Comparison of ENCODE assay signal across 1 cellular context in the genomic region with DNA sequence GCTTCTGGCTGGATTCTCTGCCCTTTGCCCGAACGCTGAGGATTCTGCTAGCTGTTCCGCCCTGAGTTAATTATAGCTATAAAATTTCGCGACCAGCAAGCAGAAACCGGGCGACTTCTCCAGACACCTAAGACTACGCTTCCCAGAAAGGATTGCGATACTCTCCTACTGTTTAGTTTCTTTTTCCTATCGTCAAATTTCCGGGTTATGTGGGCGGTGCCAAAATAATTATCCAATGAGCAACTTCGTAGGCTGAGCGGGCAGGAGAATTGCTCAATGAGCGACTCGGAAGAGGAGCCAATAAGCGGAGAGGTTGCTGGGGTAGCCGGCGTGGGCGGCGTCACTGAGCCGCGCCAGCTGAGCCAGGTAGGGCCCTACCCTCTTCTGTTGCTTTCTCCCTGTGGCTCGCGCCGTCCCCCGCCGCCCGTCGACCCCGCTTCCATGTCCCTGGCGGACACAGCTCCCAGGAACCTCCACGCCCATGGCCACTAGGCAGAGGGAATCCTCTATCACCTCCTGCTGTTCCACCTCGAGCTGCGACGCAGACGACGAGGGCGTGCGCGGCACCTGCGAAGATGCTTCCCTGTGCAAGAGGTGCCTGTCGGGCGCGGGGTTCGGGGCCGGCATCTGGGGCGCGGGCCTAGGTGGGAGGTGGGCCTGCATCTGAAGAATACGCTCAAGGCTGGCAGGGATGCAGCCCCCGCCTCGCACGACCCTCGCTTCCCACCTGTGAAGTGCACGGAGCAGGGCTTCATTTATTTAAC.
TF ChIP-seq lines count a peak whose summit lies in the region.

A gene (plus strand): TSS at position 340 of the 764 bp plus-strand sequence. CDS start 142 bp downstream, at position 482.

TF ChIP-seq in HepG2, 621 proteins besides CTCF, POLR2A, EP300 and RAD21 (continued from another document and continues in another):
- TF ChIP-seq, protein P1, sequence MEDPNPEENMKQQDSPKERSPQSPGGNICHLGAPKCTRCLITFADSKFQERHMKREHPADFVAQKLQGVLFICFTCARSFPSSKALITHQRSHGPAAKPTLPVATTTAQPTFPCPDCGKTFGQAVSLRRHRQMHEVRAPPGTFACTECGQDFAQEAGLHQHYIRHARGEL (CRISPR knock-in tag; IDR thresholded peaks at IDR 0.05), result no peak
- TF ChIP-seq NR2C2 (CRISPR knock-in tag; IDR thresholded peaks at IDR 0.05; ENCODE audit: borderline replicate concordance), result peak; percentile 99
- peak; percentile 77; the same call in 1 of the 2 replicates for TF ChIP-seq ELF4 (CRISPR knock-in tag; IDR thresholded peaks at IDR 0.05; ENCODE audit: borderline replicate concordance)
- TF ChIP-seq, protein P2, sequence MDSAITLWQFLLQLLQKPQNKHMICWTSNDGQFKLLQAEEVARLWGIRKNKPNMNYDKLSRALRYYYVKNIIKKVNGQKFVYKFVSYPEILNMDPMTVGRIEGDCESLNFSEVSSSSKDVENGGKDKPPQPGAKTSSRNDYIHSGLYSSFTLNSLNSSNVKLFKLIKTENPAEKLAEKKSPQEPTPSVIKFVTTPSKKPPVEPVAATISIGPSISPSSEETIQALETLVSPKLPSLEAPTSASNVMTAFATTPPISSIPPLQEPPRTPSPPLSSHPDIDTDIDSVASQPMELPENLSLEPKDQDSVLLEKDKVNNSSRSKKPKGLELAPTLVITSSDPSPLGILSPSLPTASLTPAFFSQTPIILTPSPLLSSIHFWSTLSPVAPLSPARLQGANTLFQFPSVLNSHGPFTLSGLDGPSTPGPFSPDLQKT (CRISPR knock-in tag; IDR thresholded peaks at IDR 0.05; ENCODE audit: borderline replicate concordance), result no peak
- TF ChIP-seq SNAI1 (CRISPR knock-in tag; IDR thresholded peaks at IDR 0.05; ENCODE audit: borderline replicate concordance), result no peak
- no peak for TF ChIP-seq AKAP8 (CRISPR knock-in tag; IDR thresholded peaks at IDR 0.05)
- TF ChIP-seq SMC3 (IDR thresholded peaks at IDR 0.05; ENCODE audit: low read length), result no peak
- TF ChIP-seq, protein P3, sequence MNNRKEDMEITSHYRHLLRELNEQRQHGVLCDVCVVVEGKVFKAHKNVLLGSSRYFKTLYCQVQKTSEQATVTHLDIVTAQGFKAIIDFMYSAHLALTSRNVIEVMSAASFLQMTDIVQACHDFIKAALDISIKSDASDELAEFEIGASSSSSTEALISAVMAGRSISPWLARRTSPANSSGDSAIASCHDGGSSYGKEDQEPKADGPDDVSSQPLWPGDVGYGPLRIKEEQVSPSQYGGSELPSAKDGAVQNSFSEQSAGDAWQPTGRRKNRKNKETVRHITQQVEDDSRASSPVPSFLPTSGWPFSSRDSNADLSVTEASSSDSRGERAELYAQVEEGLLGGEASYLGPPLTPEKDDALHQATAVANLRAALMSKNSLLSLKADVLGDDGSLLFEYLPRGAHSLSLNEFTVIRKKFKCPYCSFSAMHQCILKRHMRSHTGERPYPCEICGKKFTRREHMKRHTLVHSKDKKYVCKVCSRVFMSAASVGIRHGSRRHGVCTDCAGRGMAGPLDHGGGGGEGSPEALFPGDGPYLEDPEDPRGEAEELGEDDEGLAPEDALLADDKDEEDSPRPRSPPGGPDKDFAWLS (CRISPR knock-in tag; IDR thresholded peaks at IDR 0.05; ENCODE audit: borderline replicate concordance), result no peak
- no peak for TF ChIP-seq NFRKB (IDR thresholded peaks at IDR 0.05)
- peak; percentile 61; the same call in 1 of the 2 replicates for TF ChIP-seq ZNF879 (CRISPR knock-in tag; IDR thresholded peaks at IDR 0.05)
- no peak for TF ChIP-seq BHLHE40 (IDR thresholded peaks at IDR 0.05; ENCODE audit: low read length)
- no peak for TF ChIP-seq ZC3H4 (CRISPR knock-in tag; IDR thresholded peaks at IDR 0.05; ENCODE audit: borderline replicate concordance)
- TF ChIP-seq, protein P4, sequence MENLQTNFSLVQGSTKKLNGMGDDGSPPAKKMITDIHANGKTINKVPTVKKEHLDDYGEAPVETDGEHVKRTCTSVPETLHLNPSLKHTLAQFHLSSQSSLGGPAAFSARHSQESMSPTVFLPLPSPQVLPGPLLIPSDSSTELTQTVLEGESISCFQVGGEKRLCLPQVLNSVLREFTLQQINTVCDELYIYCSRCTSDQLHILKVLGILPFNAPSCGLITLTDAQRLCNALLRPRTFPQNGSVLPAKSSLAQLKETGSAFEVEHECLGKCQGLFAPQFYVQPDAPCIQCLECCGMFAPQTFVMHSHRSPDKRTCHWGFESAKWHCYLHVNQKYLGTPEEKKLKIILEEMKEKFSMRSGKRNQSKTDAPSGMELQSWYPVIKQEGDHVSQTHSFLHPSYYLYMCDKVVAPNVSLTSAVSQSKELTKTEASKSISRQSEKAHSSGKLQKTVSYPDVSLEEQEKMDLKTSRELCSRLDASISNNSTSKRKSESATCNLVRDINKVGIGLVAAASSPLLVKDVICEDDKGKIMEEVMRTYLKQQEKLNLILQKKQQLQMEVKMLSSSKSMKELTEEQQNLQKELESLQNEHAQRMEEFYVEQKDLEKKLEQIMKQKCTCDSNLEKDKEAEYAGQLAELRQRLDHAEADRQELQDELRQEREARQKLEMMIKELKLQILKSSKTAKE (CRISPR knock-in tag; IDR thresholded peaks at IDR 0.05; ENCODE audit: borderline replicate concordance), result peak; percentile 41; the same call in 1 of the 2 replicates
- TF ChIP-seq TARDBP (CRISPR knock-in tag; IDR thresholded peaks at IDR 0.05), result no peak; the same call in 1 of the 2 replicates
- TF ChIP-seq KLF15 (CRISPR knock-in tag; IDR thresholded peaks at IDR 0.05; ENCODE audit: borderline replicate concordance), result no peak
- TF ChIP-seq, protein P5, sequence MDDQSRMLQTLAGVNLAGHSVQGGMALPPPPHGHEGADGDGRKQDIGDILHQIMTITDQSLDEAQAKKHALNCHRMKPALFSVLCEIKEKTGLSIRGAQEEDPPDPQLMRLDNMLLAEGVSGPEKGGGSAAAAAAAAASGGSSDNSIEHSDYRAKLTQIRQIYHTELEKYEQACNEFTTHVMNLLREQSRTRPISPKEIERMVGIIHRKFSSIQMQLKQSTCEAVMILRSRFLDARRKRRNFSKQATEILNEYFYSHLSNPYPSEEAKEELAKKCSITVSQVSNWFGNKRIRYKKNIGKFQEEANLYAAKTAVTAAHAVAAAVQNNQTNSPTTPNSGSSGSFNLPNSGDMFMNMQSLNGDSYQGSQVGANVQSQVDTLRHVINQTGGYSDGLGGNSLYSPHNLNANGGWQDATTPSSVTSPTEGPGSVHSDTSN (CRISPR knock-in tag; IDR thresholded peaks at IDR 0.05; ENCODE audit: borderline replicate concordance), result no peak
- TF ChIP-seq ZBTB1 (CRISPR knock-in tag; IDR thresholded peaks at IDR 0.05; ENCODE audit: borderline replicate concordance), result no peak
- no peak for TF ChIP-seq ZNF24 (IDR thresholded peaks at IDR 0.05)
- TF ChIP-seq ZNF230 (CRISPR knock-in tag; IDR thresholded peaks at IDR 0.05), result no peak
- peak; percentile 98 for TF ChIP-seq NFYC (CRISPR knock-in tag; IDR thresholded peaks at IDR 0.05)
- no peak for TF ChIP-seq CC2D1A (CRISPR knock-in tag; IDR thresholded peaks at IDR 0.05)
- TF ChIP-seq, protein P6, sequence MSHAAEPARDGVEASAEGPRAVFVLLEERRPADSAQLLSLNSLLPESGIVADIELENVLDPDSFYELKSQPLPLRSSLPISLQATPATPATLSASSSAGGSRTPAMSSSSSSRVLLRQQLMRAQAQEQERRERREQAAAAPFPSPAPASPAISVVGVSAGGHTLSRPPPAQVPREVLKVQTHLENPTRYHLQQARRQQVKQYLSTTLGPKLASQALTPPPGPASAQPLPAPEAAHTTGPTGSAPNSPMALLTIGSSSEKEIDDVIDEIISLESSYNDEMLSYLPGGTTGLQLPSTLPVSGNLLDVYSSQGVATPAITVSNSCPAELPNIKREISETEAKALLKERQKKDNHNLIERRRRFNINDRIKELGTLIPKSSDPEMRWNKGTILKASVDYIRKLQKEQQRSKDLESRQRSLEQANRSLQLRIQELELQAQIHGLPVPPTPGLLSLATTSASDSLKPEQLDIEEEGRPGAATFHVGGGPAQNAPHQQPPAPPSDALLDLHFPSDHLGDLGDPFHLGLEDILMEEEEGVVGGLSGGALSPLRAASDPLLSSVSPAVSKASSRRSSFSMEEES (CRISPR knock-in tag; IDR thresholded peaks at IDR 0.05), result peak; percentile 51
- no peak for TF ChIP-seq ZNF549 (CRISPR knock-in tag; IDR thresholded peaks at IDR 0.05)
- TF ChIP-seq ZNF101 (CRISPR knock-in tag; IDR thresholded peaks at IDR 0.05; ENCODE audit: borderline replicate concordance, low read depth), result no peak
- no peak for TF ChIP-seq RBM22 (optimal IDR thresholded peaks at IDR 0.05; ENCODE audit: low read length)
- TF ChIP-seq TAF1 (CRISPR knock-in tag; IDR thresholded peaks at IDR 0.05), result peak; percentile 90
- TF ChIP-seq, protein P7, sequence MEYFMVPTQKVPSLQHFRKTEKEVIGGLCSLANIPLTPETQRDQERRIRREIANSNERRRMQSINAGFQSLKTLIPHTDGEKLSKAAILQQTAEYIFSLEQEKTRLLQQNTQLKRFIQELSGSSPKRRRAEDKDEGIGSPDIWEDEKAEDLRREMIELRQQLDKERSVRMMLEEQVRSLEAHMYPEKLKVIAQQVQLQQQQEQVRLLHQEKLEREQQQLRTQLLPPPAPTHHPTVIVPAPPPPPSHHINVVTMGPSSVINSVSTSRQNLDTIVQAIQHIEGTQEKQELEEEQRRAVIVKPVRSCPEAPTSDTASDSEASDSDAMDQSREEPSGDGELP (IDR thresholded peaks at IDR 0.05; ENCODE audit: borderline replicate concordance, low read depth), result peak; percentile 96
- TF ChIP-seq, protein P8, sequence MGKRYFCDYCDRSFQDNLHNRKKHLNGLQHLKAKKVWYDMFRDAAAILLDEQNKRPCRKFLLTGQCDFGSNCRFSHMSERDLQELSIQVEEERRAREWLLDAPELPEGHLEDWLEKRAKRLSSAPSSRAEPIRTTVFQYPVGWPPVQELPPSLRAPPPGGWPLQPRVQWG (CRISPR knock-in tag; IDR thresholded peaks at IDR 0.05; ENCODE audit: borderline replicate concordance, low read depth), result no peak
- TF ChIP-seq ZNF124 (CRISPR knock-in tag; IDR thresholded peaks at IDR 0.05), result no peak
- peak; percentile 92 for TF ChIP-seq CEBPG (CRISPR knock-in tag; IDR thresholded peaks at IDR 0.05)
- TF ChIP-seq, protein P9, sequence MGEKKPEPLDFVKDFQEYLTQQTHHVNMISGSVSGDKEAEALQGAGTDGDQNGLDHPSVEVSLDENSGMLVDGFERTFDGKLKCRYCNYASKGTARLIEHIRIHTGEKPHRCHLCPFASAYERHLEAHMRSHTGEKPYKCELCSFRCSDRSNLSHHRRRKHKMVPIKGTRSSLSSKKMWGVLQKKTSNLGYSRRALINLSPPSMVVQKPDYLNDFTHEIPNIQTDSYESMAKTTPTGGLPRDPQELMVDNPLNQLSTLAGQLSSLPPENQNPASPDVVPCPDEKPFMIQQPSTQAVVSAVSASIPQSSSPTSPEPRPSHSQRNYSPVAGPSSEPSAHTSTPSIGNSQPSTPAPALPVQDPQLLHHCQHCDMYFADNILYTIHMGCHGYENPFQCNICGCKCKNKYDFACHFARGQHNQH (CRISPR knock-in tag; IDR thresholded peaks at IDR 0.05), result peak; percentile 17; the same call in 1 of the 2 replicates
- TF ChIP-seq KDM4B (CRISPR knock-in tag; IDR thresholded peaks at IDR 0.05), result no peak
- TF ChIP-seq, protein P10, sequence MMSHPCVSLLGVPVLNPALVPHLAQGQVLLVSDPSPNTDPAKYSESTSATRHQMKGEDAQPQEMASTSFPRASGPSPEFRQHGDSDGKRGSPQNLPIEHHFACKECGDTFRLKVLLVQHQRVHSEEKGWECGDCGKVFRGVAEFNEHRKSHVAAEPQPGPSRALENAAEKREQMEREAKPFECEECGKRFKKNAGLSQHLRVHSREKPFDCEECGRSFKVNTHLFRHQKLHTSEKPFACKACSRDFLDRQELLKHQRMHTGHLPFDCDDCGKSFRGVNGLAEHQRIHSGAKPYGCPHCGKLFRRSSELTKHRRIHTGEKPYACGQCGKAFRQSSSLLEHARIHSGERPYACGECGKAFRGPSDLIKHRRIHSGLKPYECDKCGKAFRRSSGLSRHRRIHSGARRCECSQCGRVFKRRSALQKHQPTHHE (CRISPR knock-in tag; IDR thresholded peaks at IDR 0.05; ENCODE audit: borderline replicate concordance), result no peak; the same call in 1 of the 2 replicates
- TF ChIP-seq HDAC2 (CRISPR knock-in tag; IDR thresholded peaks at IDR 0.05), result peak; percentile 47; the same call in 1 of the 2 replicates
- no peak for TF ChIP-seq ARID2 (CRISPR knock-in tag; IDR thresholded peaks at IDR 0.05; ENCODE audit: borderline replicate concordance)
- TF ChIP-seq ZNF264 (CRISPR knock-in tag; IDR thresholded peaks at IDR 0.05), result no peak
- 0 out of 2 replicates have a peak, but pooled peaks have one; percentile 8 for TF ChIP-seq TBX3 (IDR thresholded peaks at IDR 0.05; ENCODE audit: borderline replicate concordance)
- peak; percentile 98 for TF ChIP-seq THAP11 (CRISPR knock-in tag; IDR thresholded peaks at IDR 0.05)
- no peak for TF ChIP-seq SP1 (IDR thresholded peaks at IDR 0.05)
- TF ChIP-seq SP1 (CRISPR knock-in tag; IDR thresholded peaks at IDR 0.05), result peak; percentile 54; the same call in 1 of the 2 replicates
- no peak for TF ChIP-seq ZNF564 (CRISPR knock-in tag; IDR thresholded peaks at IDR 0.05)
- TF ChIP-seq ZNF749 (CRISPR knock-in tag; IDR thresholded peaks at IDR 0.05; ENCODE audit: borderline replicate concordance), result 0 out of 2 replicates have a peak, but pooled peaks have one; percentile 60
- TF ChIP-seq MZF1 (CRISPR knock-in tag; IDR thresholded peaks at IDR 0.05; ENCODE audit: borderline replicate concordance), result peak; percentile 69; the same call in 1 of the 2 replicates
- TF ChIP-seq PRMT3 (CRISPR knock-in tag; IDR thresholded peaks at IDR 0.05; ENCODE audit: borderline replicate concordance, low read depth), result no peak
- TF ChIP-seq, protein P11, sequence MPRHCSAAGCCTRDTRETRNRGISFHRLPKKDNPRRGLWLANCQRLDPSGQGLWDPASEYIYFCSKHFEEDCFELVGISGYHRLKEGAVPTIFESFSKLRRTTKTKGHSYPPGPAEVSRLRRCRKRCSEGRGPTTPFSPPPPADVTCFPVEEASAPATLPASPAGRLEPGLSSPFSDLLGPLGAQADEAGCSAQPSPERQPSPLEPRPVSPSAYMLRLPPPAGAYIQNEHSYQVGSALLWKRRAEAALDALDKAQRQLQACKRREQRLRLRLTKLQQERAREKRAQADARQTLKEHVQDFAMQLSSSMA (CRISPR knock-in tag; IDR thresholded peaks at IDR 0.05), result no peak
- TF ChIP-seq, protein P12, sequence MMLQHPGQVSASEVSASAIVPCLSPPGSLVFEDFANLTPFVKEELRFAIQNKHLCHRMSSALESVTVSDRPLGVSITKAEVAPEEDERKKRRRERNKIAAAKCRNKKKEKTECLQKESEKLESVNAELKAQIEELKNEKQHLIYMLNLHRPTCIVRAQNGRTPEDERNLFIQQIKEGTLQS (CRISPR knock-in tag; IDR thresholded peaks at IDR 0.05), result no peak
- TF ChIP-seq, protein P13, sequence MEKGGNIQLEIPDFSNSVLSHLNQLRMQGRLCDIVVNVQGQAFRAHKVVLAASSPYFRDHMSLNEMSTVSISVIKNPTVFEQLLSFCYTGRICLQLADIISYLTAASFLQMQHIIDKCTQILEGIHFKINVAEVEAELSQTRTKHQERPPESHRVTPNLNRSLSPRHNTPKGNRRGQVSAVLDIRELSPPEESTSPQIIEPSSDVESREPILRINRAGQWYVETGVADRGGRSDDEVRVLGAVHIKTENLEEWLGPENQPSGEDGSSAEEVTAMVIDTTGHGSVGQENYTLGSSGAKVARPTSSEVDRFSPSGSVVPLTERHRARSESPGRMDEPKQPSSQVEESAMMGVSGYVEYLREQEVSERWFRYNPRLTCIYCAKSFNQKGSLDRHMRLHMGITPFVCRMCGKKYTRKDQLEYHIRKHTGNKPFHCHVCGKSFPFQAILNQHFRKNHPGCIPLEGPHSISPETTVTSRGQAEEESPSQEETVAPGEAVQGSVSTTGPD (CRISPR knock-in tag; IDR thresholded peaks at IDR 0.05), result no peak
- no peak for TF ChIP-seq XBP1 (CRISPR knock-in tag; IDR thresholded peaks at IDR 0.05)
